In the genomic region with DNA sequence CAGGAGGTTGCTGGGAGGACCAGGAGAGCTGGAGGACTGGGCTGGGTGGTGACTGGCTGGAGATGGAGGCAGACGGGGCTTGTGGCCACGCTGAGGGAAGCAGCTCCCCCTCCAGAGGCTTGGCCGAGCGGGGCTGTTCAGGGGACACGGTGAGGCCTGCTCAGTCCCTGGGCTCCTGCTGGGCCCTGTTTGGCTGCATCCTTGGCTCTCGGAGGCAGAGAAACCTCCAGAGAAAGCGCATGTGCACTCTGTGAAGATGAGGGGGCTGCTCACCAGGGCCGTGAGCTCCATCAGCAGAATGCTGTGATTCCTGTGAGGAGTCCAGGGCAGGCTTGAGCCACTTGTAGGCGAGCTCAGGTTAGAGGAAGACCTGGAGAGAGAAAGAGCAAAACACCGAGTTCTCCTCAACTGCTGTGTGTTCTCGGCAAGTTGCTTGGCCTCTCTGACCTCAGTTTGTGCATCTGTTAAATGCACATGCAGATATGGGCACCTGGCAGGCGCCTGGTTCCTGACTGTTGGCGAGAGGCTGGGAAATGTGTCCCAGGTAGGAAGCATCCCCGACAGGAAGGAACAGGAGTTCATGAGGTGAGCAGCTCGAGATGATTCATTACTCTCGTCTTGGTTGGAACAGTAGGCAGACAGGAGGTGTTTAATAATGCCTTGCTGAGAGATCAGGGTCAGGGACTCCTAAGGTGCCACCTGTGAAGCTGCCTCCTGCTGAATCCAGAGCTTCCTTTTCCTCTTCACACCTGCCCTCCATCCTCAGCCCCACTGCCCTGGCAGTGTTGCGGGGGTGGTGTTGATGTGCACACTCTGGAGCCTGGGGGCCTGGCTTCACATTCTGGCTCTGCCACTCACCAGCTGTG, we compare ENCODE assay signal across 11 cellular contexts. TPM values are rescaled to one million over a fixed set of nuclear protein-coding genes. Genes with fewer than 3 reads are reported as not detected.
DNase-seq lines count a peak whose midpoint lies in the region; ATAC-seq and TF ChIP-seq lines count a peak whose summit lies in the region.
"Had no signal": no experiment of that assay in that cellular context is flagged by ENCODE, and none has a peak within 500 bp of the region (broad histone marks: within the 10 kb centered on the region; RNA-seq: fewer than 3 reads in every experiment).

No MANE protein-coding gene starts in this region.

- peak overlapping the region; percentile 18 to 56 for H3K27ac ChIP-seq in mucosa of rectum (ENCODE audit: low read depth in 2 of 2, low read length in 2 of 2)
- H3K27ac ChIP-seq: body of pancreas had no signal

- peak overlapping the region; percentile 89 for H3K4me3 Mint-ChIP-seq in activated naive CD4-positive, alpha-beta T cell treated with anti-CD3 and anti-CD28 coated beads, Interleukin-2, amount 50 U/mL, for 24 hours
- H3K4me3 Mint-ChIP-seq in type B pancreatic cell, result no peak overlapping the region

- peak overlapping the region; percentile 23 to 56 for H3K9ac ChIP-seq in mucosa of rectum (ENCODE audit: low read depth in 1 of 2, low read length in 2 of 2)

- no peaks in the 10 kb centered on the region for H3K27me3 Mint-ChIP-seq in activated naive CD4-positive, alpha-beta T cell treated with anti-CD3 and anti-CD28 coated beads, Interleukin-2, amount 50 U/mL, for 24 hours
- H3K27me3 Mint-ChIP-seq in type B pancreatic cell, result peaks cover 8% of the 10 kb centered on the region

- H3K4me1 ChIP-seq in mucosa of rectum (ENCODE audit: control insufficient read depth in 2 of 2, insufficient read depth in 2 of 2, low read length in 2 of 2), result peaks cover 0 to 2% of the 10 kb centered on the region in 2 donors
- H3K4me1 ChIP-seq: body of pancreas had no signal

- peak; percentile 51 for DNase-seq in stimulated activated CD4-positive, alpha-beta T cell treated with anti-CD3 and anti-CD28 coated beads, Interleukin-1b, Interleukin-23, amount 100 ng/mL, for 48 hours
- DNase-seq in stimulated activated CD4-positive, alpha-beta T cell treated with anti-CD3 and anti-CD28 coated beads, Interleukin-4, amount 100 ng/mL, for 1 hour, result no peak
- no peak for DNase-seq in GM10266 (ENCODE audit: extremely low spot score)
- DNase-seq in type B pancreatic cell (ENCODE audit: extremely low spot score, unreplicated experiment), result no peak
- DNase-seq in GM20000 (ENCODE audit: low spot score), result no peak

- H3K27me3 ChIP-seq in mucosa of rectum (ENCODE audit: control insufficient read depth in 2 of 2, insufficient read depth in 2 of 2, low read length in 2 of 2), result no peaks in the 10 kb centered on the region
- H3K27me3 ChIP-seq: body of pancreas had no signal

- peaks cover 11% of the 10 kb centered on the region for H3K36me3 Mint-ChIP-seq in activated naive CD4-positive, alpha-beta T cell treated with anti-CD3 and anti-CD28 coated beads, Interleukin-2, amount 50 U/mL, for 24 hours
- H3K36me3 Mint-ChIP-seq in type B pancreatic cell, result no peaks in the 10 kb centered on the region

- no peaks in the 10 kb centered on the region for H3K9me3 ChIP-seq in mucosa of rectum (ENCODE audit: control insufficient read depth in 2 of 2, low read length in 2 of 2)
- H3K9me3 ChIP-seq: body of pancreas had no signal

- peaks cover 83% of the 10 kb centered on the region for H3K4me1 Mint-ChIP-seq in activated naive CD4-positive, alpha-beta T cell treated with anti-CD3 and anti-CD28 coated beads, Interleukin-2, amount 50 U/mL, for 24 hours
- peaks cover 42% of the 10 kb centered on the region for H3K4me1 Mint-ChIP-seq in type B pancreatic cell (ENCODE audit: unreplicated experiment)

- TF ChIP-seq CTCF in GM10266 (IDR thresholded peaks at IDR 0.05; ENCODE audit: control insufficient read depth, insufficient read depth, low read depth, missing control alignments) (no peak), type B pancreatic cell (conservative IDR thresholded peaks at IDR 0.05) (no peak), GM20000 (IDR thresholded peaks at IDR 0.05; ENCODE audit: extremely low read depth, missing control alignments) (no peak)

- no peaks in the 10 kb centered on the region for H3K36me3 ChIP-seq in mucosa of rectum (ENCODE audit: control insufficient read depth in 2 of 2, insufficient read depth in 2 of 2, low read length in 2 of 2)

- peak overlapping the region; percentile 100 for H3K27ac Mint-ChIP-seq in activated naive CD4-positive, alpha-beta T cell treated with anti-CD3 and anti-CD28 coated beads, Interleukin-2, amount 50 U/mL, for 24 hours
- no peak overlapping the region for H3K27ac Mint-ChIP-seq in type B pancreatic cell

- peak overlapping the region; percentile 44 to 63 for H3K4me3 ChIP-seq in mucosa of rectum (ENCODE audit: low read length in 2 of 2)
- H3K4me3 ChIP-seq: body of pancreas, GM12878, lung had no signal

- no peak for ATAC-seq in HG02973 (IDR thresholded peaks at IDR 0.05; ENCODE audit: unreplicated experiment)
- ATAC-seq: body of pancreas, GM12878 had no signal

- no peaks in the 10 kb centered on the region for H3K9me3 Mint-ChIP-seq in activated naive CD4-positive, alpha-beta T cell treated with anti-CD3 and anti-CD28 coated beads, Interleukin-2, amount 50 U/mL, for 24 hours
- H3K9me3 Mint-ChIP-seq in type B pancreatic cell, result peaks cover 4% of the 10 kb centered on the region

RNA-seq across cellular contexts. Expression of a gene that starts 0.9 kb away (rescaled TPM):
- 1.2 and 2.5 TPM in 2 replicates for total RNA-seq in type B pancreatic cell (ENCODE audit: low replicate concordance)

RNA-seq across cellular contexts. Expression of a gene that starts 44.8 kb away (rescaled TPM):
- total RNA-seq in type B pancreatic cell (ENCODE audit: low replicate concordance), result 9.0 and 11.5 TPM in 2 replicates

RNA-seq across cellular contexts. Expression of a gene that starts 50.5 kb away (rescaled TPM):
- 59.5 and 69.0 TPM in 2 replicates for total RNA-seq in type B pancreatic cell (ENCODE audit: low replicate concordance)
